ENCODE assay signal across 19 cellular contexts in genomic region chr16:78364501-78364900, GRCh38.
"Had no signal": no experiment of that assay in that cellular context is flagged by ENCODE, and none has a peak within 500 bp of the region (broad histone marks: within the 10 kb centered on the region; RNA-seq: fewer than 3 reads in every experiment).

No MANE protein-coding gene starts in this region.

- H3K27ac ChIP-seq: adrenal gland, prostate gland, stomach, testis, upper lobe of left lung had no signal

- ATAC-seq: activated CD8-positive, alpha-beta memory T cell treated with anti-CD3 and anti-CD28 coated beads, Interleukin-2, amount 10 ng/mL, durations not matched to agents 7 days and 5 days; left lobe of liver; mucosa of descending colon; naive thymus-derived CD8-positive, alpha-beta T cell; sciatic nerve; T-cell had no signal

- H3K27me3 ChIP-seq: adrenal gland, stomach, testis, upper lobe of left lung had no signal

- H3K4me3 ChIP-seq: adrenal gland, mucosa of descending colon, prostate gland, stomach, testis, upper lobe of left lung had no signal

- H3K9me3 Mint-ChIP-seq: activated CD4-positive, alpha-beta memory T cell treated with anti-CD3 and anti-CD28 coated beads for 36 hours; activated naive CD4-positive, alpha-beta T cell treated with anti-CD3 and anti-CD28 coated beads, Interleukin-2, amount 50 U/mL, for 24 hours; activated T-cell treated with anti-CD3 and anti-CD28 coated beads, Interleukin-2, amount 50 U/mL, for 24 hours; T-cell had no signal

- H3K36me3 ChIP-seq: adrenal gland, prostate gland, stomach, upper lobe of left lung had no signal

- H3K4me3 Mint-ChIP-seq: activated CD4-positive, alpha-beta memory T cell treated with anti-CD3 and anti-CD28 coated beads for 36 hours; activated CD8-positive, alpha-beta memory T cell treated with anti-CD3 and anti-CD28 coated beads, Interleukin-2, amount 10 ng/mL, durations not matched to agents 7 days and 5 days; activated naive CD4-positive, alpha-beta T cell treated with anti-CD3 and anti-CD28 coated beads, Interleukin-2, amount 50 U/mL, for 24 hours; activated T-cell treated with anti-CD3 and anti-CD28 coated beads, Interleukin-2, amount 50 U/mL, for 24 hours; naive thymus-derived CD8-positive, alpha-beta T cell; T-cell had no signal

- H3K9me3 ChIP-seq: adrenal gland, mucosa of descending colon, prostate gland, stomach, testis, upper lobe of left lung had no signal

- H3K27ac Mint-ChIP-seq: activated CD4-positive, alpha-beta memory T cell treated with anti-CD3 and anti-CD28 coated beads for 36 hours; activated CD8-positive, alpha-beta memory T cell treated with anti-CD3 and anti-CD28 coated beads, Interleukin-2, amount 10 ng/mL, durations not matched to agents 7 days and 5 days; activated naive CD4-positive, alpha-beta T cell treated with anti-CD3 and anti-CD28 coated beads, Interleukin-2, amount 50 U/mL, for 24 hours; activated T-cell treated with anti-CD3 and anti-CD28 coated beads, Interleukin-2, amount 50 U/mL, for 24 hours; naive thymus-derived CD8-positive, alpha-beta T cell; T-cell had no signal

- H3K27me3 Mint-ChIP-seq: activated CD4-positive, alpha-beta memory T cell treated with anti-CD3 and anti-CD28 coated beads for 36 hours; activated CD8-positive, alpha-beta memory T cell treated with anti-CD3 and anti-CD28 coated beads, Interleukin-2, amount 10 ng/mL, durations not matched to agents 7 days and 5 days; activated naive CD4-positive, alpha-beta T cell treated with anti-CD3 and anti-CD28 coated beads, Interleukin-2, amount 50 U/mL, for 24 hours; activated T-cell treated with anti-CD3 and anti-CD28 coated beads, Interleukin-2, amount 50 U/mL, for 24 hours; naive thymus-derived CD8-positive, alpha-beta T cell; T-cell had no signal

- DNase-seq: activated CD4-positive, alpha-beta memory T cell treated with anti-CD3 and anti-CD28 coated beads for 36 hours; activated CD4-positive, alpha-beta T cell treated with anti-CD3 and anti-CD28 coated beads for 1 hour; activated CD8-positive, alpha-beta memory T cell treated with anti-CD3 and anti-CD28 coated beads, Interleukin-2, amount 10 ng/mL, durations not matched to agents 7 days and 5 days; activated T-cell treated with anti-CD3 and anti-CD28 coated beads, Interleukin-2, amount 50 U/mL, for 24 hours; adrenal gland; erythroblast; islet precursor cell; mucosa of descending colon; naive thymus-derived CD8-positive, alpha-beta T cell; stimulated activated CD4-positive, alpha-beta T cell treated with anti-CD3 and anti-CD28 coated beads, Interleukin-2, amount 100 ng/mL, for 24 hours; stomach; T-cell; T-helper 9 cell; testis; upper lobe of left lung had no signal

- H3K36me3 Mint-ChIP-seq: activated CD4-positive, alpha-beta memory T cell treated with anti-CD3 and anti-CD28 coated beads for 36 hours; activated CD8-positive, alpha-beta memory T cell treated with anti-CD3 and anti-CD28 coated beads, Interleukin-2, amount 10 ng/mL, durations not matched to agents 7 days and 5 days; T-cell had no signal

- H3K4me1 Mint-ChIP-seq: activated CD8-positive, alpha-beta memory T cell treated with anti-CD3 and anti-CD28 coated beads, Interleukin-2, amount 10 ng/mL, durations not matched to agents 7 days and 5 days; activated naive CD4-positive, alpha-beta T cell treated with anti-CD3 and anti-CD28 coated beads, Interleukin-2, amount 50 U/mL, for 24 hours had no signal
